10 cellular contexts compared by ENCODE assay signal in the genomic region with DNA sequence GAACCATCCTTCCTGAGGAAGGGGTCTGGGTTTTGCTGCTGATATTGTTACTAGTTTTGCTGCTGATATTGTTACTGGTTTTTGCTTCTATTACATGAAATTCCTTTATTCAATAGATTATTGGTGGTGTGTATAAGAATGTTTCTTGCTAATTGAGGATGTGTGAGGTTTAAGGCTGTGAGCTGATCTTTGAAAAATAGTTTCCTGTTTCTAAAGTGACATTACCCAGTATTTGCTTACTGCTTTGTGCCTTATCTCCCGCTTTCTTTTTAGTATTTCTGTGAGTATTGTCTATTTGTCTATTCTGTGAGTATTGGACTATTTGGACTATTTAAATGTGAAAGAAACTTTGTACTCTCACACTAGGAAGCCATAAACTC. TPM values are rescaled to one million over a fixed set of nuclear protein-coding genes. Genes with fewer than 3 reads are reported as not detected.
DNase-seq lines count a peak whose midpoint lies in the region; ATAC-seq and TF ChIP-seq lines count a peak whose summit lies in the region.
"Had no signal": no experiment of that assay in that cellular context is flagged by ENCODE, and none has a peak within 500 bp of the region (broad histone marks: within the 10 kb centered on the region; RNA-seq: fewer than 3 reads in every experiment).

No MANE protein-coding gene starts in this region.

- H3K9me3 ChIP-seq in adrenal gland (replicated peaks in 1 of 3) (no peaks in the 10 kb centered on the region), right lobe of liver (no peaks in the 10 kb centered on the region)

- TF ChIP-seq POLR2A in adrenal gland (IDR thresholded peaks at IDR 0.05): no peak
- no peak for TF ChIP-seq POLR2A in right lobe of liver (IDR thresholded peaks at IDR 0.05)

- DNase-seq in SIG-M5 treated with dmso at 0.1 percent for 504 hours (lab: John Stamatoyannopoulos, UW; ENCODE audit: unreplicated experiment): peak; percentile 10
- no peak for DNase-seq in SIG-M5 (lab: John Stamatoyannopoulos, UW)
- DNase-seq in adrenal gland: no peak
- no peak for DNase-seq in right lobe of liver
- DNase-seq in substantia nigra (lab: John Stamatoyannopoulos, UW): no peak
- no peak for DNase-seq in RPMI8226

- H3K36me3 ChIP-seq in adrenal gland (replicated peaks in 1 of 2) (no peaks in the 10 kb centered on the region), right lobe of liver (no peaks in the 10 kb centered on the region)

- H3K4me1 ChIP-seq in adrenal gland (replicated peaks in 1 of 2) (peaks cover 46 to 47% of the 10 kb centered on the region in 2 donors), right lobe of liver (peaks cover 0 to 55% (median 17%) of the 10 kb centered on the region in 4 donors)

- H3K4me3 ChIP-seq in adrenal gland: peak overlapping the region in 2 of 4 donors; percentile 7 to 54
- peak overlapping the region in 2 of 3 donors; percentile 11 to 39 for H3K4me3 ChIP-seq in right lobe of liver

- ATAC-seq in right lobe of liver (peak in 1 of 4 donors; percentile 3), HG02623 (IDR thresholded peaks at IDR 0.05; ENCODE audit: unreplicated experiment) (no peak), HG02571 (IDR thresholded peaks at IDR 0.05; ENCODE audit: unreplicated experiment) (no peak)

- H3K27me3 ChIP-seq in adrenal gland (no peaks in the 10 kb centered on the region), right lobe of liver (no peaks in the 10 kb centered on the region)

- 21 to 42% (median 31%) methylated on average over 1 of the region's 1 CpG for WGBS in adrenal gland, 4 donors
- 4% methylated on average over 1 of the region's 1 CpG for WGBS in right lobe of liver (ENCODE audit: insufficient coverage, low coverage, low lambda C conversion rate, missing lambda C conversion rate)

- TF ChIP-seq CTCF in adrenal gland (IDR thresholded peaks at IDR 0.05) (no peak), right lobe of liver (IDR thresholded peaks at IDR 0.05) (no peak)

- H3K27ac ChIP-seq in adrenal gland (peak overlapping the region; percentile 88 to 94 (median 90)), right lobe of liver (peak overlapping the region; percentile 67 to 82 (median 74)), substantia nigra (ENCODE audit: low read depth, low read length, poor library complexity, severe bottlenecking) (peak overlapping the region; percentile 92)

- intact Hi-C loops in adrenal gland (cut with DNase I): no loop called here
- intact Hi-C loops in right lobe of liver (cut with DNase I): no loop called here

RNA-seq across cellular contexts. Expression of a gene that starts 38.2 kb away (rescaled TPM):
- total RNA-seq in adrenal gland (under 1 TPM in 1 of 8 donors, not detected in 7; 0.11 TPM), right lobe of liver (under 1 TPM in 4 of 6 experiments, not detected in 2; 0.11 to 0.21 (median 0.17) TPM)
- under 1 TPM in 2 of 3 donors, not detected in 1; 0.16 to 0.94 TPM for polyA plus RNA-seq in adrenal gland
- total RNA-seq: bronchial epithelial cell, pulmonary artery endothelial cell had no signal
